In genomic region chr10:949446-949845, GRCh38 we compare ENCODE assay signal across 31 cellular contexts.
"Had no signal": no experiment of that assay in that cellular context is flagged by ENCODE, and none has a peak within 500 bp of the region (broad histone marks: within the 10 kb centered on the region; RNA-seq: fewer than 3 reads in every experiment).

No MANE protein-coding gene starts in this region.

- H3K4me3 Mint-ChIP-seq: activated CD4-positive, alpha-beta T cell treated with anti-CD3 and anti-CD28 coated beads, Interleukin-2, amount 10 ng/mL, durations not matched to agents 24 days and 14 days; activated naive CD8-positive, alpha-beta T cell treated with anti-CD3 and anti-CD28 coated beads, Interleukin-2, amount 10 ng/mL, durations not matched to agents 7 days and 5 days; T-helper 1 cell treated with Interleukin-12 subunit alpha and Interleukin-12 subunit beta and Interleukin-4 antibody, amounts not matched to agents 30 μg/mL and 1 μg/mL, for 36 hours; T-helper 2 cell treated with Interferon-gamma antibody and Interleukin-4, amounts not matched to agents 5 μg/mL and 100 μg/mL, for 36 hours had no signal

- ATAC-seq: Panc1 had no signal

- H3K36me3 ChIP-seq: ascending aorta, cardiac muscle cell, MG63, SJSA1 had no signal

- H3K9me2 ChIP-seq: SK-N-SH had no signal

- H3K27me3 ChIP-seq: ascending aorta, cardiac muscle cell, MG63, SJSA1 had no signal

- DNase-seq: activated CD4-positive, alpha-beta T cell treated with anti-CD3 and anti-CD28 coated beads, Interleukin-2, amount 10 ng/mL, durations not matched to agents 24 days and 14 days; activated CD4-positive, alpha-beta T cell treated with anti-CD3 and anti-CD28 coated beads, Interleukin-2, amount 50 U/mL, for 48 hours; activated CD8-positive, alpha-beta memory T cell treated with anti-CD3 and anti-CD28 coated beads, Interleukin-2, amount 50 U/mL, for 4 hours; activated effector memory CD4-positive, alpha-beta T cell treated with Interleukin-2 at 50 U/mL for 16 hours; activated naive CD4-positive, alpha-beta T cell treated with anti-CD3 and anti-CD28 coated beads, Interleukin-2, amount 50 U/mL, for 16 hours; activated naive CD8-positive, alpha-beta T cell treated with anti-CD3 and anti-CD28 coated beads, Interleukin-2, amount 10 ng/mL, durations not matched to agents 7 days and 5 days; activated T-cell treated with anti-CD3 and anti-CD28 coated beads, Interleukin-2, amount 50 U/mL, for 48 hours; amygdala; Kasumi-1; KG1; MG63; NCI-H1048; NCI-H1105 treated with DMSO at 0.1 percent for 48 hours; NCI-H1436 treated with DMSO at 0.1 percent for 48 hours; NCI-H187; NCI-H2029 treated with DMSO at 0.1 percent for 48 hours; NCI-H2107; NCI-H2171; NCI-H510A; NCI-H526; NCI-H748 treated with DMSO at 0.1 percent for 48 hours; NK-92 treated with Interleukin-12 subunit alpha and Interleukin-12 subunit beta, amount 100 ng/mL, for 24 hours; SHP77; SK-N-SH had no signal

- H3K9ac ChIP-seq: SK-N-SH had no signal

- H3K9me3 Mint-ChIP-seq: activated CD4-positive, alpha-beta T cell treated with anti-CD3 and anti-CD28 coated beads, Interleukin-2, amount 10 ng/mL, durations not matched to agents 24 days and 14 days; activated naive CD8-positive, alpha-beta T cell treated with anti-CD3 and anti-CD28 coated beads, Interleukin-2, amount 10 ng/mL, durations not matched to agents 7 days and 5 days; T-helper 1 cell treated with Interleukin-12 subunit alpha and Interleukin-12 subunit beta and Interleukin-4 antibody, amounts not matched to agents 30 μg/mL and 1 μg/mL, for 36 hours; T-helper 2 cell treated with Interferon-gamma antibody and Interleukin-4, amounts not matched to agents 5 μg/mL and 100 μg/mL, for 36 hours had no signal

- FAIRE-seq: TTC549 had no signal

- H3K4me3 ChIP-seq: ascending aorta, cardiac muscle cell, MG63, SJSA1 had no signal

- H3K27ac ChIP-seq: ascending aorta, cardiac muscle cell, SJSA1 had no signal

- H3K4me2 ChIP-seq: SK-N-SH had no signal

- H3K9me3 ChIP-seq: ascending aorta, MG63, SJSA1, SK-N-SH had no signal

- H3K27ac Mint-ChIP-seq: activated CD4-positive, alpha-beta T cell treated with anti-CD3 and anti-CD28 coated beads, Interleukin-2, amount 10 ng/mL, durations not matched to agents 24 days and 14 days; activated naive CD8-positive, alpha-beta T cell treated with anti-CD3 and anti-CD28 coated beads, Interleukin-2, amount 10 ng/mL, durations not matched to agents 7 days and 5 days; T-helper 1 cell treated with Interleukin-12 subunit alpha and Interleukin-12 subunit beta and Interleukin-4 antibody, amounts not matched to agents 30 μg/mL and 1 μg/mL, for 36 hours; T-helper 2 cell treated with Interferon-gamma antibody and Interleukin-4, amounts not matched to agents 5 μg/mL and 100 μg/mL, for 36 hours had no signal

- H3K36me3 Mint-ChIP-seq: activated naive CD8-positive, alpha-beta T cell treated with anti-CD3 and anti-CD28 coated beads, Interleukin-2, amount 10 ng/mL, durations not matched to agents 7 days and 5 days had no signal

- H3K4me1 ChIP-seq: ascending aorta had no signal
